ENCODE assay signal across 20 cellular contexts in genomic region chr10:133012573-133013359, GRCh38.
DNase-seq lines count a peak whose midpoint lies in the region; ATAC-seq and TF ChIP-seq lines count a peak whose summit lies in the region.
"Had no signal": no experiment of that assay in that cellular context is flagged by ENCODE, and none has a peak within 500 bp of the region (broad histone marks: within the 10 kb centered on the region; RNA-seq: fewer than 3 reads in every experiment).

No MANE protein-coding gene starts in this region.

- H3K36me3 Mint-ChIP-seq in naive thymus-derived CD4-positive, alpha-beta T cell = peaks cover 0 to 4% (median 0%) of the 10 kb centered on the region in 5 donors
- H3K36me3 Mint-ChIP-seq: naive B cell had no signal

- POLR2A ChIA-PET in naive thymus-derived CD4-positive, alpha-beta T cell (lab: Charles Lee) = no interaction called here

- peak; percentile 56 for ATAC-seq in naive thymus-derived CD4-positive, alpha-beta T cell
- ATAC-seq: GM23338, T-helper 17 cell had no signal

- H3K27me3 ChIP-seq in HL-60 (ENCODE audit: insufficient read depth, poor library complexity, severe bottlenecking) = no peaks in the 10 kb centered on the region
- H3K27me3 ChIP-seq in naive thymus-derived CD4-positive, alpha-beta T cell (ENCODE audit: control insufficient read depth in 2 of 2, insufficient read depth in 2 of 2, low read length in 2 of 2) = no peaks in the 10 kb centered on the region
- no peaks in the 10 kb centered on the region for H3K27me3 ChIP-seq in transverse colon

- CTCF ChIA-PET in naive thymus-derived CD4-positive, alpha-beta T cell (lab: Charles Lee) = no interaction called here

- H3K9me3 Mint-ChIP-seq in naive thymus-derived CD4-positive, alpha-beta T cell = peaks cover 0 to 1% (median 0%) of the 10 kb centered on the region in 11 donors
- H3K9me3 Mint-ChIP-seq: central memory CD8-positive, alpha-beta T cell; naive B cell had no signal

- H3K4me3 ChIP-seq in HL-60 (replicated peaks; ENCODE audit: insufficient read depth, low read length) = no peak overlapping the region
- H3K4me3 ChIP-seq in naive thymus-derived CD4-positive, alpha-beta T cell (ENCODE audit: low read length) = no peak overlapping the region
- H3K4me3 ChIP-seq in transverse colon = no peak overlapping the region
- H3K4me3 ChIP-seq: GM23338, prostate gland had no signal

- intact Hi-C loops in cardiac septum (cut with DNase I) (no loop called here), transverse colon (cut with DNase I; ENCODE audit: low total_unique reads) (no loop called here)
- intact Hi-C loops in naive thymus-derived CD4-positive, alpha-beta T cell (cut with micrococcal nuclease) = no loop called here

- in situ Hi-C loops in transverse colon (cut with MboI; ENCODE audit: low pct_ligation_motif_present in 1 of 4, low pct_unique_long_range_greater_than_20kb in 1 of 4, low sequenced_read_pairs in 3 of 4) = no loop called here

- no peak for TF ChIP-seq CTCF in HL-60 (IDR thresholded peaks at IDR 0.05; ENCODE audit: insufficient read depth, low read length)
- TF ChIP-seq CTCF in transverse colon (IDR thresholded peaks at IDR 0.05) = no peak

- H3K27ac ChIP-seq in HL-60 (replicated peaks) (peak overlapping the region; percentile 48), transverse colon (peak overlapping the region in 1 of 4 donors; percentile 15)
- H3K27ac ChIP-seq in naive thymus-derived CD4-positive, alpha-beta T cell (ENCODE audit: low read depth, low read length) = no peak overlapping the region
- H3K27ac ChIP-seq: prostate gland had no signal

- DNase-seq in HL-60 (ENCODE audit: low read depth in 1 of 2, low spot score in 1 of 2) = peak in 1 of 2 experiments; percentile 5
- peak; percentile 85 for DNase-seq in cardiac septum (ENCODE audit: low spot score)
- peak in 1 of 9 donors; percentile 31 for DNase-seq in naive thymus-derived CD4-positive, alpha-beta T cell
- DNase-seq in transverse colon = peak; percentile 16
- no peak for DNase-seq in NCI-H2171 (lab: John Stamatoyannopoulos, UW)
- no peak for DNase-seq in pons (ENCODE audit: low spot score)
- no peak for DNase-seq in stimulated activated CD4-positive, alpha-beta T cell treated with anti-CD3 and anti-CD28 coated beads, Interleukin-2, amount 100 ng/mL, for 48 hours
- no peak for DNase-seq in dermis blood vessel endothelial cell
- DNase-seq: activated CD4-positive, alpha-beta T cell treated with anti-CD3 and anti-CD28 coated beads, Interleukin-2, amount 50 U/mL, for 4 hours; Caco-2; effector CD8-positive, alpha-beta T cell; GDM1; glutamatergic neuron; naive B cell; NCI-H69; OCI-M1; T-helper 17 cell had no signal

- no peak overlapping the region for H3K4me3 Mint-ChIP-seq in naive thymus-derived CD4-positive, alpha-beta T cell
- H3K4me3 Mint-ChIP-seq: central memory CD8-positive, alpha-beta T cell; GM23338; naive B cell; T-helper 17 cell had no signal

- no peak for TF ChIP-seq EP300 in transverse colon (IDR thresholded peaks at IDR 0.05; ENCODE audit: low read depth)

- no peak for TF ChIP-seq POLR2A in transverse colon (IDR thresholded peaks at IDR 0.05)

- H3K36me3 ChIP-seq in naive thymus-derived CD4-positive, alpha-beta T cell (ENCODE audit: control insufficient read depth in 2 of 3, insufficient read depth in 3 of 3, low read length in 3 of 3) = no peaks in the 10 kb centered on the region
- H3K36me3 ChIP-seq in transverse colon = no peaks in the 10 kb centered on the region
- H3K36me3 ChIP-seq: prostate gland had no signal

- no peaks in the 10 kb centered on the region for H3K9me3 ChIP-seq in naive thymus-derived CD4-positive, alpha-beta T cell (ENCODE audit: control insufficient read depth in 2 of 3, low read length in 3 of 3)
- no peaks in the 10 kb centered on the region for H3K9me3 ChIP-seq in transverse colon
- H3K9me3 ChIP-seq: prostate gland had no signal

- H3K4me1 Mint-ChIP-seq in naive thymus-derived CD4-positive, alpha-beta T cell = peaks cover 0 to 2% (median 0%) of the 10 kb centered on the region in 7 donors
- H3K4me1 Mint-ChIP-seq: central memory CD8-positive, alpha-beta T cell; GM23338; T-helper 17 cell had no signal

- no peak overlapping the region for H3K27ac Mint-ChIP-seq in naive thymus-derived CD4-positive, alpha-beta T cell
- H3K27ac Mint-ChIP-seq: GM23338, T-helper 17 cell had no signal

- H3K4me1 ChIP-seq in naive thymus-derived CD4-positive, alpha-beta T cell (ENCODE audit: control insufficient read depth in 2 of 2, insufficient read depth in 2 of 2, low read length in 2 of 2) = no peaks in the 10 kb centered on the region
- peaks cover 0 to 17% (median 9%) of the 10 kb centered on the region in 4 donors for H3K4me1 ChIP-seq in transverse colon
- H3K4me1 ChIP-seq: prostate gland had no signal

- peaks cover 0 to 6% (median 4%) of the 10 kb centered on the region in 5 donors for H3K27me3 Mint-ChIP-seq in naive thymus-derived CD4-positive, alpha-beta T cell
- H3K27me3 Mint-ChIP-seq: central memory CD8-positive, alpha-beta T cell had no signal

- 84 to 93% methylated on average over 13 to 58 of the region's 58 CpGs for WGBS in transverse colon (ENCODE audit: low coverage in 1 of 2), 2 donors

Comparison
In these comparisons a context has a peak if more than half of its experiments do, and no peak if none do; other contexts are left out.
1. DNase-seq: peak in cardiac septum (single experiment) and transverse colon (single experiment); none in NCI-H2171 (single experiment), pons (single experiment), stimulated activated CD4-positive, alpha-beta T cell treated with anti-CD3 and anti-CD28 coated beads, Interleukin-2, amount 100 ng/mL, for 48 hours (0 of 2) and dermis blood vessel endothelial cell (single experiment).